8 cellular contexts compared by ENCODE assay signal in genomic region chr15:85380860-85381535, GRCh38. TPM values are rescaled to one million over a fixed set of nuclear protein-coding genes. Genes with fewer than 3 reads are reported as not detected.
DNase-seq lines count a peak whose midpoint lies in the region; ATAC-seq and TF ChIP-seq lines count a peak whose summit lies in the region.

No MANE protein-coding gene starts in this region.

- H3K27ac ChIP-seq in ACC112 (ENCODE audit: low read depth, low read length): peak overlapping the region; percentile 61; the same call in 1 of the 2 replicates
- peak overlapping the region; percentile 94 to 96 for H3K27ac ChIP-seq in breast epithelium
- H3K27ac ChIP-seq in left lung: peak overlapping the region; percentile 90 to 96

- H3K27me3 ChIP-seq in ACC112 (ENCODE audit: insufficient read depth, low read length) (no peaks in the 10 kb centered on the region), breast epithelium (no peaks in the 10 kb centered on the region), left lung (peaks cover 0 to 7% of the 10 kb centered on the region in 2 donors)

- no peak for TF ChIP-seq POLR2A in breast epithelium (IDR thresholded peaks at IDR 0.05)

- TF ChIP-seq CTCF in breast epithelium (IDR thresholded peaks at IDR 0.05) (no peak), left lung (IDR thresholded peaks at IDR 0.05) (no peak)

- H3K9me3 ChIP-seq in breast epithelium (no peaks in the 10 kb centered on the region), left lung (no peaks in the 10 kb centered on the region)

- H3K4me1 ChIP-seq in ACC112 (ENCODE audit: control insufficient read depth, insufficient read depth, low read length, unreplicated experiment) (peaks cover 18% of the 10 kb centered on the region), breast epithelium (peaks cover 0 to 7% of the 10 kb centered on the region in 2 donors), left lung (peaks cover 10 to 34% of the 10 kb centered on the region in 2 donors)

- H3K4me3 ChIP-seq in ACC112 (ENCODE audit: low read depth, low read length): peak overlapping the region; percentile 80
- peak overlapping the region; percentile 84 to 96 (median 93) for H3K4me3 ChIP-seq in breast epithelium
- H3K4me3 ChIP-seq in left lung: peak overlapping the region; percentile 73 to 79

- peaks cover 51% of the 10 kb centered on the region for H3K79me2 ChIP-seq in ACC112 (ENCODE audit: control insufficient read depth, insufficient read depth, low read length, unreplicated experiment)

- peak; percentile 64 for DNase-seq in UCSD-AML1 (lab: John Stamatoyannopoulos, UW; ENCODE audit: unreplicated experiment)
- peak in 1 of 2 donors; percentile 53 for DNase-seq in breast epithelium (ENCODE audit: low spot score in 2 of 2)
- peak; percentile 53 to 90 for DNase-seq in left lung
- DNase-seq in stimulated activated CD4-positive, alpha-beta T cell treated with anti-CD3 and anti-CD28 coated beads, TNF-alpha, amount 100 ng/mL, for 4 hours (ENCODE audit: low read depth in 3 of 3): peak; percentile 26 to 38 (median 35)

- peak overlapping the region; percentile 29 for H2AFZ ChIP-seq in ACC112 (ENCODE audit: low read length, unreplicated experiment)

- ATAC-seq in GM19035 (IDR thresholded peaks at IDR 0.05; ENCODE audit: unreplicated experiment): peak; percentile 41
- ATAC-seq in HG03342 (IDR thresholded peaks at IDR 0.05; ENCODE audit: unreplicated experiment): peak; percentile 24
- peak; percentile 66 for ATAC-seq in left lung
- ATAC-seq in GM18870 (IDR thresholded peaks at IDR 0.05; ENCODE audit: unreplicated experiment): no peak

- H3K36me3 ChIP-seq in ACC112 (ENCODE audit: insufficient read depth, low read length): no peaks in the 10 kb centered on the region
- H3K36me3 ChIP-seq in breast epithelium: no peaks in the 10 kb centered on the region
- no peaks in the 10 kb centered on the region for H3K36me3 ChIP-seq in left lung

- intact Hi-C loops in breast epithelium (cut with DNase I; ENCODE audit: low total_unique reads) (no loop called here), left lung (cut with DNase I) (no loop called here)

RNA-seq across cellular contexts. Expression of gene AKAP13, which starts 0.6 kb away (rescaled TPM):
- total RNA-seq in breast epithelium: 100 to 1,000 TPM; 198 to 331 (median 259) TPM
- 100 to 1,000 TPM; 300 to 346 TPM for total RNA-seq in left lung
